28 cellular contexts compared by ENCODE assay signal in the genomic region with DNA sequence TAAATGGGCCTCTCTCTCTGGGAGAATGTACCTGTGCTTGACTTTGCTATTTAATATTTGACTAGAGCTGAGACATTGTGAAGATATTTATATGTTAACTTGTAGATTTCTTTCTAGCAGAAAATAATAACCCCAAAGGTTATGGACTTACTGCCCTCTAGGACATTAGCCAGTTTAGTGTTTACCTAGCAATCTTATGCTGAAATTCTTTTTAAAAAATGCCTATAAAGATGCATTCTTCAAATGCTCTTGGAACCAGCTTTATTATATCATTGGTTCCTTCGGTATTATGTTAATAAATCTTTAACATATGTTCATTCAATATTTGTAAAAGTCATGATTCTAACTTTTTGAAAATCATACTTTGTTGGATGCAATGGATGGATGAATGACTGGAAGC. TPM values are rescaled to one million over a fixed set of nuclear protein-coding genes. Genes with fewer than 3 reads are reported as not detected.
"Had no signal": no experiment of that assay in that cellular context is flagged by ENCODE, and none has a peak within 500 bp of the region (broad histone marks: within the 10 kb centered on the region; RNA-seq: fewer than 3 reads in every experiment).

No MANE protein-coding gene starts in this region.

- H3K9me3 ChIP-seq: colonic mucosa, esophagus muscularis mucosa, esophagus squamous epithelium, gastrocnemius medialis, gastroesophageal sphincter, heart left ventricle, heart right ventricle had no signal

- DNase-seq: colonic mucosa; cortex of kidney; dermis blood vessel endothelial cell; effector CD4-positive, alpha-beta T cell; effector CD8-positive, alpha-beta T cell; effector memory CD4-positive, alpha-beta T cell; effector memory CD8-positive, alpha-beta T cell; endodermal cell; erythroblast; esophagus squamous epithelium; foreskin fibroblast; foreskin keratinocyte; foreskin melanocyte; gastrocnemius medialis; glutamatergic neuron; head of caudate nucleus; heart left ventricle; heart right ventricle had no signal

- H3K27ac ChIP-seq: colonic mucosa, coronary artery, epithelial cell of prostate, esophagus muscularis mucosa, esophagus squamous epithelium, foreskin keratinocyte, gastrocnemius medialis, gastroesophageal sphincter, heart left ventricle, heart right ventricle had no signal

- FAIRE-seq: colon, endometrium, endothelial cell of umbilical vein, frontal cortex had no signal

- H3K4me1 ChIP-seq: colonic mucosa, esophagus muscularis mucosa, esophagus squamous epithelium, foreskin keratinocyte, gastrocnemius medialis, gastroesophageal sphincter, heart left ventricle, heart right ventricle had no signal

- H3K36me3 ChIP-seq: colonic mucosa, esophagus muscularis mucosa, esophagus squamous epithelium, gastrocnemius medialis, gastroesophageal sphincter, heart left ventricle, heart right ventricle had no signal

- H3K27me3 ChIP-seq: colonic mucosa, esophagus muscularis mucosa, esophagus squamous epithelium, gastrocnemius medialis, gastroesophageal sphincter, heart left ventricle, heart right ventricle had no signal

- H3K4me3 ChIP-seq: colonic mucosa, coronary artery, esophagus muscularis mucosa, esophagus squamous epithelium, gastrocnemius medialis, gastroesophageal sphincter, heart left ventricle, heart right ventricle had no signal

- ATAC-seq: effector memory CD8-positive, alpha-beta T cell; esophagus mucosa; foreskin keratinocyte; gastrocnemius medialis; gastroesophageal sphincter; heart left ventricle; heart right ventricle had no signal

RNA-seq across cellular contexts. Expression of a gene that starts 28.0 kb away (rescaled TPM):
- total RNA-seq: fibroblast of lung, gastrocnemius medialis had no signal
